In genomic region chr1:32873484-32873883, GRCh38 we compare ENCODE assay signal across 28 cellular contexts. TPM values are rescaled to one million over a fixed set of nuclear protein-coding genes. Genes with fewer than 3 reads are reported as not detected.
"Had no signal": no experiment of that assay in that cellular context is flagged by ENCODE, and none has a peak within 500 bp of the region (broad histone marks: within the 10 kb centered on the region; RNA-seq: fewer than 3 reads in every experiment).

No MANE protein-coding gene starts in this region.

- H3K27me3 ChIP-seq: SJCRH30 had no signal

- H3K27ac Mint-ChIP-seq: activated CD4-positive, alpha-beta T cell treated with anti-CD3 and anti-CD28 coated beads for 36 hours; activated CD8-positive, alpha-beta T cell treated with anti-CD3 and anti-CD28 coated beads, Interleukin-2, amount 10 ng/mL, durations not matched to agents 7 days and 5 days; activated naive CD4-positive, alpha-beta T cell treated with anti-CD3 and anti-CD28 coated beads for 36 hours; activated naive CD8-positive, alpha-beta T cell; activated T-helper 1 cell treated with anti-CD3 and anti-CD28 coated beads, Interleukin-12 subunit alpha, Interleukin-12 subunit beta, Interleukin-2, Interleukin-4 antibody, amounts not matched to agents 30 ng/mL and 10 ng/mL and 1 ng/mL, durations not matched to agents 14 hours and 24 hours and 36 hours had no signal

- H3K4me3 ChIP-seq: K562, Peyer's patch had no signal

- H3K9ac ChIP-seq: SK-N-SH had no signal

- H3K9me3 Mint-ChIP-seq: activated naive CD4-positive, alpha-beta T cell treated with anti-CD3 and anti-CD28 coated beads for 36 hours; activated T-helper 1 cell treated with anti-CD3 and anti-CD28 coated beads, Interleukin-12 subunit alpha, Interleukin-12 subunit beta, Interleukin-2, Interleukin-4 antibody, amounts not matched to agents 30 ng/mL and 10 ng/mL and 1 ng/mL, durations not matched to agents 14 hours and 24 hours and 36 hours had no signal

- H3K36me3 ChIP-seq: Peyer's patch, WERI-Rb-1 had no signal

- H3K9me3 ChIP-seq: Peyer's patch, SJCRH30, SK-N-SH had no signal

- ATAC-seq: activated CD4-positive, alpha-beta T cell treated with anti-CD3 and anti-CD28 coated beads for 36 hours; activated CD8-positive, alpha-beta T cell treated with anti-CD3 and anti-CD28 coated beads, Interleukin-2, amount 10 ng/mL, durations not matched to agents 7 days and 5 days; K562 had no signal

- H3K4me3 Mint-ChIP-seq: activated CD4-positive, alpha-beta T cell treated with anti-CD3 and anti-CD28 coated beads for 36 hours; activated CD8-positive, alpha-beta T cell treated with anti-CD3 and anti-CD28 coated beads, Interleukin-2, amount 10 ng/mL, durations not matched to agents 7 days and 5 days; activated naive CD4-positive, alpha-beta T cell treated with anti-CD3 and anti-CD28 coated beads for 36 hours; activated naive CD8-positive, alpha-beta T cell; activated T-helper 1 cell treated with anti-CD3 and anti-CD28 coated beads, Interleukin-12 subunit alpha, Interleukin-12 subunit beta, Interleukin-2, Interleukin-4 antibody, amounts not matched to agents 30 ng/mL and 10 ng/mL and 1 ng/mL, durations not matched to agents 14 hours and 24 hours and 36 hours had no signal

- DNase-seq: activated CD4-positive, alpha-beta T cell treated with anti-CD3 and anti-CD28 coated beads for 36 hours; activated CD4-positive, alpha-beta T cell treated with anti-CD3 and anti-CD28 coated beads, Interleukin-2, amount 50 U/mL, for 1 hour; activated CD8-positive, alpha-beta T cell treated with anti-CD3 and anti-CD28 coated beads, Interleukin-2, amount 10 ng/mL, durations not matched to agents 7 days and 5 days; activated gamma-delta T cell; activated naive CD4-positive, alpha-beta T cell treated with anti-CD3 and anti-CD28 coated beads for 36 hours; activated T-cell treated with anti-CD3 and anti-CD28 coated beads, Interleukin-2, amount 50 U/mL, for 1 hour; Karpas-422; MM.1S; NCI-H1105; NCI-H1436; NCI-H1694 treated with DMSO at 0.1 percent for 48 hours; NCI-H2029 treated with DMSO at 0.1 percent for 48 hours; NCI-H345; NCI-H510A; NCI-H69; NK-92 treated with Interleukin-12 subunit alpha and Interleukin-12 subunit beta, amount 100 ng/mL, for 24 hours; Peyer's patch; Right ventricle myocardium superior; SJCRH30; SK-N-SH; T-helper 1 cell; WERI-Rb-1 had no signal

- H3K4me2 ChIP-seq: SK-N-SH had no signal

- H3K27ac ChIP-seq: Peyer's patch, RWPE1, SJCRH30 had no signal

- H3K4me1 Mint-ChIP-seq: activated CD4-positive, alpha-beta T cell treated with anti-CD3 and anti-CD28 coated beads for 36 hours had no signal

RNA-seq across cellular contexts. Expression of gene FNDC5, which starts 2.8 kb away (rescaled TPM):
- total RNA-seq: activated CD4-positive, alpha-beta T cell treated with anti-CD3 and anti-CD28 coated beads for 36 hours; activated CD8-positive, alpha-beta T cell treated with anti-CD3 and anti-CD28 coated beads, Interleukin-2, amount 10 ng/mL, durations not matched to agents 7 days and 5 days; activated naive CD4-positive, alpha-beta T cell treated with anti-CD3 and anti-CD28 coated beads for 36 hours; activated T-helper 1 cell treated with anti-CD3 and anti-CD28 coated beads, Interleukin-12 subunit alpha, Interleukin-12 subunit beta, Interleukin-2, Interleukin-4 antibody, amounts not matched to agents 30 ng/mL and 10 ng/mL and 1 ng/mL, durations not matched to agents 14 hours and 24 hours and 36 hours; T-helper 2 cell treated with Interferon-gamma antibody and Interleukin-4, amounts not matched to agents 100 ng/mL and 5 ng/mL, for 36 hours had no signal

RNA-seq across cellular contexts. Expression of gene HPCA, which starts 12.8 kb away (rescaled TPM):
- total RNA-seq: activated CD8-positive, alpha-beta T cell treated with anti-CD3 and anti-CD28 coated beads, Interleukin-2, amount 10 ng/mL, durations not matched to agents 7 days and 5 days; activated naive CD4-positive, alpha-beta T cell treated with anti-CD3 and anti-CD28 coated beads for 36 hours; activated T-helper 1 cell treated with anti-CD3 and anti-CD28 coated beads, Interleukin-12 subunit alpha, Interleukin-12 subunit beta, Interleukin-2, Interleukin-4 antibody, amounts not matched to agents 30 ng/mL and 10 ng/mL and 1 ng/mL, durations not matched to agents 14 hours and 24 hours and 36 hours; astrocyte; K562; Right ventricle myocardium superior; SJCRH30 had no signal

RNA-seq across cellular contexts. Expression of gene TMEM54, which starts 27.7 kb away (rescaled TPM):
- total RNA-seq: activated CD8-positive, alpha-beta T cell treated with anti-CD3 and anti-CD28 coated beads, Interleukin-2, amount 10 ng/mL, durations not matched to agents 7 days and 5 days; T-helper 2 cell treated with Interferon-gamma antibody and Interleukin-4, amounts not matched to agents 100 ng/mL and 5 ng/mL, for 36 hours had no signal
